In genomic region chr1:164033782-164034181, GRCh38 we compare ENCODE assay signal across 29 cellular contexts.
"Had no signal": no experiment of that assay in that cellular context is flagged by ENCODE, and none has a peak within 500 bp of the region (broad histone marks: within the 10 kb centered on the region; RNA-seq: fewer than 3 reads in every experiment).

No MANE protein-coding gene starts in this region.

- H3K27me3 ChIP-seq: ascending aorta, cardiac muscle cell, colonic mucosa, SJCRH30 had no signal

- H3K36me3 Mint-ChIP-seq: activated naive CD4-positive, alpha-beta T cell treated with anti-CD3 and anti-CD28 coated beads, Interleukin-2, amount 50 U/mL, for 24 hours; activated naive CD8-positive, alpha-beta T cell treated with anti-CD3 and anti-CD28 coated beads, Interleukin-2, amount 10 ng/mL, durations not matched to agents 7 days and 5 days had no signal

- H3K27ac ChIP-seq: ascending aorta, cardiac muscle cell, colonic mucosa, SJCRH30, SK-N-MC had no signal

- H3K27ac Mint-ChIP-seq: activated CD4-positive, alpha-beta T cell treated with anti-CD3 and anti-CD28 coated beads for 36 hours; activated CD4-positive, alpha-beta T cell treated with anti-CD3 and anti-CD28 coated beads, Interleukin-2, amount 10 ng/mL, durations not matched to agents 7 days and 5 days; activated CD8-positive, alpha-beta T cell treated with anti-CD3 and anti-CD28 coated beads, Interleukin-2, amount 10 ng/mL, durations not matched to agents 7 days and 5 days; activated naive CD4-positive, alpha-beta T cell treated with anti-CD3 and anti-CD28 coated beads, Interleukin-2, amount 50 U/mL, for 24 hours; activated naive CD8-positive, alpha-beta T cell treated with anti-CD3 and anti-CD28 coated beads, Interleukin-2, amount 10 ng/mL, durations not matched to agents 7 days and 5 days; activated T-cell treated with anti-CD3 and anti-CD28 coated beads, Interleukin-2, amount 50 U/mL, for 24 hours; activated T-helper 2 cell treated with anti-CD3 and anti-CD28 coated beads, Interferon-gamma antibody, Interleukin-2, Interleukin-4, amounts not matched to agents 10 μg/mL and 5 μg/mL and 100 μg/mL, durations not matched to agents 14 hours and 24 hours and 36 hours; T-helper 1 cell treated with Interleukin-12 subunit alpha and Interleukin-12 subunit beta and Interleukin-4 antibody, amounts not matched to agents 30 μg/mL and 1 μg/mL, for 36 hours; T-helper 2 cell treated with Interferon-gamma antibody and Interleukin-4, amounts not matched to agents 5 μg/mL and 100 μg/mL, for 36 hours had no signal

- H3K27me3 Mint-ChIP-seq: activated CD4-positive, alpha-beta T cell treated with anti-CD3 and anti-CD28 coated beads for 36 hours; activated CD4-positive, alpha-beta T cell treated with anti-CD3 and anti-CD28 coated beads, Interleukin-2, amount 10 ng/mL, durations not matched to agents 7 days and 5 days; activated naive CD4-positive, alpha-beta T cell treated with anti-CD3 and anti-CD28 coated beads, Interleukin-2, amount 50 U/mL, for 24 hours; activated naive CD8-positive, alpha-beta T cell treated with anti-CD3 and anti-CD28 coated beads, Interleukin-2, amount 10 ng/mL, durations not matched to agents 7 days and 5 days; activated T-cell treated with anti-CD3 and anti-CD28 coated beads, Interleukin-2, amount 50 U/mL, for 24 hours; central memory CD8-positive, alpha-beta T cell had no signal

- H3K4me3 ChIP-seq: ascending aorta, cardiac muscle cell, colonic mucosa, SJCRH30, SK-N-MC had no signal

- H3K4me3 Mint-ChIP-seq: activated CD4-positive, alpha-beta T cell treated with anti-CD3 and anti-CD28 coated beads for 36 hours; activated CD4-positive, alpha-beta T cell treated with anti-CD3 and anti-CD28 coated beads, Interleukin-2, amount 10 ng/mL, durations not matched to agents 7 days and 5 days; activated CD8-positive, alpha-beta T cell treated with anti-CD3 and anti-CD28 coated beads, Interleukin-2, amount 10 ng/mL, durations not matched to agents 7 days and 5 days; activated naive CD4-positive, alpha-beta T cell treated with anti-CD3 and anti-CD28 coated beads, Interleukin-2, amount 50 U/mL, for 24 hours; activated naive CD8-positive, alpha-beta T cell treated with anti-CD3 and anti-CD28 coated beads, Interleukin-2, amount 10 ng/mL, durations not matched to agents 7 days and 5 days; activated T-cell treated with anti-CD3 and anti-CD28 coated beads, Interleukin-2, amount 50 U/mL, for 24 hours; central memory CD8-positive, alpha-beta T cell; T-helper 1 cell treated with Interleukin-12 subunit alpha and Interleukin-12 subunit beta and Interleukin-4 antibody, amounts not matched to agents 30 μg/mL and 1 μg/mL, for 36 hours; T-helper 2 cell treated with Interferon-gamma antibody and Interleukin-4, amounts not matched to agents 5 μg/mL and 100 μg/mL, for 36 hours had no signal

- H3K4me1 Mint-ChIP-seq: activated CD4-positive, alpha-beta T cell treated with anti-CD3 and anti-CD28 coated beads for 36 hours; activated CD4-positive, alpha-beta T cell treated with anti-CD3 and anti-CD28 coated beads, Interleukin-2, amount 10 ng/mL, durations not matched to agents 7 days and 5 days; activated naive CD4-positive, alpha-beta T cell treated with anti-CD3 and anti-CD28 coated beads, Interleukin-2, amount 50 U/mL, for 24 hours; activated naive CD8-positive, alpha-beta T cell treated with anti-CD3 and anti-CD28 coated beads, Interleukin-2, amount 10 ng/mL, durations not matched to agents 7 days and 5 days; central memory CD8-positive, alpha-beta T cell had no signal

- DNase-seq: activated CD4-positive, alpha-beta T cell treated with anti-CD3 and anti-CD28 coated beads for 36 hours; activated CD4-positive, alpha-beta T cell treated with anti-CD3 and anti-CD28 coated beads, Interleukin-2, amount 10 ng/mL, durations not matched to agents 7 days and 5 days; activated CD4-positive, alpha-beta T cell treated with anti-CD3 and anti-CD28 coated beads, Interleukin-2, amount 50 U/mL, for 48 hours; activated CD8-positive, alpha-beta T cell treated with anti-CD3 and anti-CD28 coated beads, Interleukin-2, amount 10 ng/mL, durations not matched to agents 7 days and 5 days; activated gamma-delta T cell; activated naive CD4-positive, alpha-beta T cell treated with Interleukin-2 at 50 U/mL for 16 hours; activated naive CD8-positive, alpha-beta T cell treated with anti-CD3 and anti-CD28 coated beads, Interleukin-2, amount 10 ng/mL, durations not matched to agents 7 days and 5 days; activated T-cell treated with anti-CD3 and anti-CD28 coated beads, Interleukin-2, amount 50 U/mL, for 24 hours; amygdala; colonic mucosa; NCI-H1048; NCI-H1417; NCI-H146; NCI-H187; NCI-H2081; NCI-H345; NCI-H524 treated with DMSO at 0.1 percent for 48 hours; SHP77; SJCRH30 had no signal

- ATAC-seq: activated CD4-positive, alpha-beta T cell treated with anti-CD3 and anti-CD28 coated beads for 36 hours; activated CD4-positive, CD25-positive, alpha-beta regulatory T cell treated with anti-CD3 and anti-CD28 coated beads, Interleukin-2, amount 50 U/mL, for 24 hours; activated CD8-positive, alpha-beta T cell treated with anti-CD3 and anti-CD28 coated beads, Interleukin-2, amount 10 ng/mL, durations not matched to agents 7 days and 5 days; Panc1 had no signal

- H3K36me3 ChIP-seq: ascending aorta, cardiac muscle cell, colonic mucosa, SJCRH30 had no signal

- H3K9me3 ChIP-seq: colonic mucosa, SJCRH30 had no signal

- H3K4me1 ChIP-seq: ascending aorta, colonic mucosa, SJCRH30 had no signal
